ENCODE assay signal across 30 cellular contexts in the genomic region with DNA sequence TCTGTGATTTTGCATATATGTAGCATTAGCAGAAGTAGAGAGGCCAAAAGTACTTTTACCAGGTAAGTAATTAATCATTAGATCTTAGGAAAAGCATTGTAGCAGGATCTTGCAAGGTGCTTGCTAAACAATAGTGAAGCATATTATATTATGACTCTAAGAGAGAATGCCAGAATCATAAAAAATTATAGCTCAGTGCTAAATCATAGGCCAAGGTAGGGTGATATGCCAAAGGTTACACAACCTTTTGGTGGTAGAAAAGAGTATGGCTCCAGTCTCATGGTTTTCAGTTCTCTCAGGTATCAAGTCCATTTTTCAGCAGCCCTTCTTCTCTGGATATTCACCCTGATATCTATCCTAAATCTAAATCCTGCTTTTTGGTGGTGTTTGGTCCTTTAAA.
"Had no signal": no experiment of that assay in that cellular context is flagged by ENCODE, and none has a peak within 500 bp of the region (broad histone marks: within the 10 kb centered on the region; RNA-seq: fewer than 3 reads in every experiment).

No MANE protein-coding gene starts in this region.

- H3K36me3 ChIP-seq: adrenal gland, ascending aorta, brain microvascular endothelial cell, breast epithelium had no signal

- H3K4me1 ChIP-seq: adrenal gland, body of pancreas, breast epithelium had no signal

- H3K27me3 ChIP-seq: adrenal gland, ascending aorta, body of pancreas, brain microvascular endothelial cell, breast epithelium had no signal

- H3K9me3 ChIP-seq: adrenal gland, ascending aorta, breast epithelium had no signal

- H3K27ac ChIP-seq: adrenal gland, ascending aorta, body of pancreas, brain microvascular endothelial cell, breast epithelium had no signal

- DNase-seq: activated effector memory CD4-positive, alpha-beta T cell treated with anti-CD3 and anti-CD28 coated beads, Interleukin-2, amount 50 U/mL, for 16 hours; activated effector memory CD4-positive, alpha-beta T cell treated with Interleukin-2 at 50 U/mL for 16 hours; activated gamma-delta T cell treated with Interleukin-2 at 50 U/mL for 16 hours; activated naive CD4-positive, alpha-beta T cell; activated naive CD4-positive, alpha-beta T cell treated with anti-CD3 and anti-CD28 coated beads for 36 hours; activated naive CD4-positive, alpha-beta T cell treated with anti-CD3 and anti-CD28 coated beads, Interleukin-2, amount 10 ng/mL, durations not matched to agents 7 days and 5 days; activated naive CD4-positive, alpha-beta T cell treated with anti-CD3 and anti-CD28 coated beads, Interleukin-2, amount 50 U/mL, for 16 hours; activated naive CD4-positive, alpha-beta T cell treated with Interleukin-2 at 50 U/mL for 16 hours; activated naive CD8-positive, alpha-beta T cell treated with anti-CD3 and anti-CD28 coated beads for 36 hours; activated naive CD8-positive, alpha-beta T cell treated with anti-CD3 and anti-CD28 coated beads, Interleukin-2, amount 10 ng/mL, durations not matched to agents 7 days and 5 days; activated naive CD8-positive, alpha-beta T cell treated with anti-CD3 and anti-CD28 coated beads, Interleukin-2, amount 50 U/mL, for 24 hours; activated T-cell treated with anti-CD3 and anti-CD28 coated beads for 4 hours; activated T-cell treated with anti-CD3 and anti-CD28 coated beads, Interleukin-2, amount 50 U/mL, for 1 hour; activated T-cell treated with anti-CD3 and anti-CD28 coated beads, Interleukin-2, amount 50 U/mL, for 24 hours; activated T-cell treated with anti-CD3 and anti-CD28 coated beads, Interleukin-2, amount 50 U/mL, for 4 hours; activated T-cell treated with anti-CD3 and anti-CD28 coated beads, Interleukin-2, amount 50 U/mL, for 48 hours; activated T-cell treated with anti-CD3 and anti-CD28 coated beads, Interleukin-2, amount 50 U/mL, for 72 hours; adrenal gland; amniotic stem cell; amygdala; anterior cingulate cortex; aorta; body of pancreas; brain microvascular endothelial cell; caudate nucleus; central memory CD4-positive, alpha-beta T cell; cerebellar nuclear complex had no signal

- H3K4me3 ChIP-seq: adrenal gland, ascending aorta, body of pancreas, breast epithelium had no signal

- ATAC-seq: activated naive CD8-positive, alpha-beta T cell treated with anti-CD3 and anti-CD28 coated beads, Interleukin-2, amount 50 U/mL, for 24 hours; activated T-cell treated with anti-CD3 and anti-CD28 coated beads, Interleukin-2, amount 50 U/mL, for 4 hours; activated T-helper 17 cell treated with anti-CD3 and anti-CD28 coated beads, Interleukin-2, amount 50 U/mL, for 72 hours; body of pancreas had no signal
